ENCODE assay signal across 18 cellular contexts in genomic region chr19:31152906-31153305, GRCh38.
"Had no signal": no experiment of that assay in that cellular context is flagged by ENCODE, and none has a peak within 500 bp of the region (broad histone marks: within the 10 kb centered on the region; RNA-seq: fewer than 3 reads in every experiment).

No MANE protein-coding gene starts in this region.

- H3K27ac Mint-ChIP-seq: activated B cell treated with CpG ODN at 0.5 μM for 24 hours; activated CD4-positive, alpha-beta T cell treated with anti-CD3 and anti-CD28 coated beads, Interleukin-2, amount 10 ng/mL, durations not matched to agents 24 days and 14 days; brain; neural progenitor cell; T-helper 17 cell had no signal

- DNase-seq: activated B cell treated with CpG ODN at 0.5 μM for 24 hours; activated CD4-positive, alpha-beta T cell treated with anti-CD3 and anti-CD28 coated beads, Interleukin-2, amount 10 ng/mL, durations not matched to agents 24 days and 14 days; activated naive CD4-positive, alpha-beta T cell treated with Interleukin-2 at 50 U/mL for 16 hours; adrenal gland; cerebellar nuclear complex; dermis blood vessel endothelial cell; kidney glomerular epithelial cell; pancreas; retina; stimulated activated CD4-positive, alpha-beta T cell treated with anti-CD3 and anti-CD28 coated beads, Interleukin-15, amount 100 ng/mL, for 24 hours; stimulated activated CD4-positive, alpha-beta T cell treated with anti-CD3 and anti-CD28 coated beads, Interleukin-4, amount 100 ng/mL, for 4 hours; stomach; T-helper 17 cell had no signal

- H3K4me1 ChIP-seq: adrenal gland, esophagus muscularis mucosa, neural progenitor cell, pancreas, stomach had no signal

- H3K9me3 Mint-ChIP-seq: activated CD4-positive, alpha-beta T cell treated with anti-CD3 and anti-CD28 coated beads, Interleukin-2, amount 10 ng/mL, durations not matched to agents 24 days and 14 days; brain; neural progenitor cell had no signal

- H3K36me3 ChIP-seq: adrenal gland, esophagus muscularis mucosa, neural progenitor cell, pancreas, stomach had no signal

- H3K27me3 Mint-ChIP-seq: activated B cell treated with CpG ODN at 0.5 μM for 24 hours; activated CD4-positive, alpha-beta T cell treated with anti-CD3 and anti-CD28 coated beads, Interleukin-2, amount 10 ng/mL, durations not matched to agents 24 days and 14 days had no signal

- FAIRE-seq: pancreas, urothelium cell line had no signal

- H3K27me3 ChIP-seq: adrenal gland, esophagus muscularis mucosa, hepatocyte, neural progenitor cell, pancreas, stomach had no signal

- H3K9ac ChIP-seq: neural progenitor cell had no signal

- H3K4me3 ChIP-seq: adrenal gland, esophagus muscularis mucosa, hepatocyte, neural progenitor cell, pancreas, stomach had no signal

- H3K36me3 Mint-ChIP-seq: brain, neural progenitor cell had no signal

- H3K4me3 Mint-ChIP-seq: activated B cell treated with CpG ODN at 0.5 μM for 24 hours; activated CD4-positive, alpha-beta T cell treated with anti-CD3 and anti-CD28 coated beads, Interleukin-2, amount 10 ng/mL, durations not matched to agents 24 days and 14 days; brain; neural progenitor cell; T-helper 17 cell had no signal

- H3K27ac ChIP-seq: adrenal gland, esophagus muscularis mucosa, hepatocyte, neural progenitor cell, pancreas, stomach had no signal

- H3K79me2 ChIP-seq: hepatocyte had no signal

- H3K9me3 ChIP-seq: adrenal gland, esophagus muscularis mucosa, pancreas, stomach had no signal

- H2AFZ ChIP-seq: hepatocyte, neural progenitor cell had no signal

- H3K4me1 Mint-ChIP-seq: activated B cell treated with CpG ODN at 0.5 μM for 24 hours; activated CD4-positive, alpha-beta T cell treated with anti-CD3 and anti-CD28 coated beads, Interleukin-2, amount 10 ng/mL, durations not matched to agents 24 days and 14 days had no signal

- H3K4me2 ChIP-seq: hepatocyte, neural progenitor cell had no signal
